In genomic region chr4:104491396-104491821, GRCh38 we compare ENCODE assay signal across 9 cellular contexts. TPM values are rescaled to one million over a fixed set of nuclear protein-coding genes. Genes with fewer than 3 reads are reported as not detected.
A peak's percentile ranks its signal among the peaks of the same experiment; 100 is the strongest.
DNase-seq lines count a peak whose midpoint lies in the region; ATAC-seq, FAIRE-seq and TF ChIP-seq lines count a peak whose summit lies in the region.
"Had no signal": no experiment of that assay in that cellular context is flagged by ENCODE, and none has a peak within 500 bp of the region (broad histone marks: within the 10 kb centered on the region; RNA-seq: fewer than 3 reads in every experiment).

No MANE protein-coding gene starts in this region.

- peak overlapping the region in 4 of 8 donors; percentile 60 to 78 (median 68) for H3K27ac ChIP-seq in spleen

- H3K27ac Mint-ChIP-seq in CD14-positive monocyte (no peak overlapping the region), brain (peak overlapping the region; percentile 76 to 98 (median 97)), immature natural killer cell (peak overlapping the region in 4 of 6 donors; percentile 43 to 81 (median 62))

- H3K36me3 ChIP-seq in spleen = no peaks in the 10 kb centered on the region

- H3K9me3 Mint-ChIP-seq in CD14-positive monocyte = peaks cover 0 to 18% (median 8%) of the 10 kb centered on the region in 7 donors
- H3K9me3 Mint-ChIP-seq in brain = peaks cover 0 to 2% (median 0%) of the 10 kb centered on the region in 5 experiments
- H3K9me3 Mint-ChIP-seq in immature natural killer cell = no peaks in the 10 kb centered on the region

- ATAC-seq in GM19023 (IDR thresholded peaks at IDR 0.05; ENCODE audit: unreplicated experiment) (peak; percentile 34), HG03095 (IDR thresholded peaks at IDR 0.05; ENCODE audit: unreplicated experiment) (peak; percentile 29)

- H3K4me3 Mint-ChIP-seq in CD14-positive monocyte = peak overlapping the region; percentile 74 to 91
- H3K4me3 Mint-ChIP-seq in brain = peak overlapping the region; percentile 91 to 97 (median 95)
- H3K4me3 Mint-ChIP-seq in immature natural killer cell = peak overlapping the region; percentile 85 to 88 (median 87)

- DNase-seq in CD14-positive monocyte (ENCODE audit: low spot score) (no peak), SK-MEL-5 (ENCODE audit: low read depth, low spot score) (peak; percentile 26), immature natural killer cell (peak; percentile 65 to 78 (median 70)), spleen (peak; percentile 79), RCC 7860 (ENCODE audit: low spot score) (no peak)

- peaks cover 0 to 84% (median 35%) of the 10 kb centered on the region in 7 donors for H3K27me3 ChIP-seq in spleen (replicated peaks in 1 of 7)

- TF ChIP-seq POLR2A in spleen (IDR thresholded peaks at IDR 0.05) = no peak

- H3K36me3 Mint-ChIP-seq in CD14-positive monocyte (peaks cover 0 to 3% of the 10 kb centered on the region in 2 donors), brain (no peaks in the 10 kb centered on the region), immature natural killer cell (no peaks in the 10 kb centered on the region)

- H3K4me1 Mint-ChIP-seq in CD14-positive monocyte (peaks cover 19% of the 10 kb centered on the region), brain (peaks cover 73% of the 10 kb centered on the region), immature natural killer cell (peaks cover 52 to 56% of the 10 kb centered on the region in 2 donors)

- intact Hi-C loops in CD14-positive monocyte (cut with micrococcal nuclease) (no loop called here), spleen (cut with DNase I; ENCODE audit: low total_unique reads) (no loop called here)

- no peaks in the 10 kb centered on the region for H3K9me3 ChIP-seq in spleen

- peaks cover 75 to 85% (median 81%) of the 10 kb centered on the region in 3 donors for H3K27me3 Mint-ChIP-seq in CD14-positive monocyte (ENCODE audit: low read depth in 3 of 3)
- H3K27me3 Mint-ChIP-seq in brain = peaks cover 12% of the 10 kb centered on the region
- H3K27me3 Mint-ChIP-seq in immature natural killer cell (ENCODE audit: low read depth in 3 of 3) = peaks cover 7 to 41% (median 29%) of the 10 kb centered on the region in 3 donors

- H3K4me3 ChIP-seq in spleen = peak overlapping the region; percentile 20 to 71 (median 40)

- TF ChIP-seq CTCF in CD14-positive monocyte (IDR thresholded peaks at IDR 0.05) = no peak
- no peak for TF ChIP-seq CTCF in brain (conservative IDR thresholded peaks at IDR 0.05)
- TF ChIP-seq CTCF in spleen (IDR thresholded peaks at IDR 0.05 in 8 of 11, conservative IDR thresholded peaks at IDR 0.05 in 3 of 11) = no peak

- in situ Hi-C loops in SK-MEL-5 (cut with HindIII; ENCODE audit: low pct_unique_long_range_greater_than_20kb, low sequenced_read_pairs) = no loop called here

- WGBS in spleen, 5 donors = 0 to 1% (median 0%) methylated on average over 8 to 50 of the region's 50 CpGs

- FAIRE-seq in RCC 7860 (lab: Jason Lieb, UNC) = no peak

- peaks cover 0 to 50% (median 26%) of the 10 kb centered on the region in 6 donors for H3K4me1 ChIP-seq in spleen

RNA-seq across cellular contexts. Expression of gene CXXC4, which starts 3.3 kb away (rescaled TPM):
- polyA plus RNA-seq in CD14-positive monocyte (not detected), brain (ENCODE audit: insufficient read depth, low read depth, low replicate concordance) (6.8 TPM), immature natural killer cell (under 1 TPM; 0.13 to 0.29 (median 0.14) TPM), spleen (under 1 TPM; 0.09 to 0.19 (median 0.15) TPM)
- 1.7 and 1.8 TPM in 2 replicates for total RNA-seq in SK-MEL-5 (2014; rRNA removed; shearing (Covaris generic))
- 1.1 and 2.1 TPM in 2 replicates for polyA plus RNA-seq in SK-MEL-5 (2015; cell fraction: cytosol; rRNA removed)
- polyA plus RNA-seq in SK-MEL-5 (2015; cell fraction: nucleus; rRNA removed) = 2.5 and 2.8 TPM in 2 replicates
- 1 to 10 TPM in 4 of 7 donors, under 1 TPM in 3; 0.43 to 1.6 (median 1.2) TPM for total RNA-seq in spleen
- total RNA-seq: T-helper 1 cell treated with Interleukin-12 subunit alpha and Interleukin-12 subunit beta and Interleukin-4 antibody, amounts not matched to agents 30 ng/mL and 1 ng/mL, for 36 hours had no signal

Comparison
In these comparisons a context has a peak if more than half of its experiments do, and no peak if none do; other contexts are left out.
1. DNase-seq: peak in SK-MEL-5 (single experiment), immature natural killer cell (3 of 3) and spleen (single experiment); none in CD14-positive monocyte (single experiment) and RCC 7860 (single experiment).
2. H3K27ac Mint-ChIP-seq: peak in brain (5 of 5) and immature natural killer cell (4 of 6); none in CD14-positive monocyte (0 of 7).
3. Peak in every context shown above with its lines, with median percentiles within 50 percentile points of each other: H3K4me3 Mint-ChIP-seq.